14 cellular contexts compared by ENCODE assay signal in the genomic region with DNA sequence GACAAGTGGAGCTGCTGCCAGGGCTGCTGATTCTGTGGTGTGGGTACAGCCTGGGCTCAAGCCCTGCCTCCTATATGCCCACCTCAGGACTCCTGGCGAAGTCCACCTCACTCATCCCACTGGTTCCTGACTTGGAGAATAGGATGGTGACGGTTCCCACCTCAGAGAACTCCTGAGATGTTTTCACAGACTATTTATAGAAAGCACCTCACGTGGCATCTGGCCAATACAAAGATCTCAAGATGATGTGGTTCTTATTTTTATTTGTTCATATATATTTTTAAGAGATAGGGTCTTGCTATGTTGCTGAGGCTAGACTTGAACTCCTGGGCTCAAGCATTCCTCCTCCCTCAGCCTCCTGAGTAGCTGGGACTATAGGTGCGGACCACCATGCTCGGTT.
A peak's percentile ranks its signal among the peaks of the same experiment; 100 is the strongest.
DNase-seq lines count a peak whose midpoint lies in the region; ATAC-seq, FAIRE-seq and TF ChIP-seq lines count a peak whose summit lies in the region.
"Had no signal": no experiment of that assay in that cellular context is flagged by ENCODE, and none has a peak within 500 bp of the region (broad histone marks: within the 10 kb centered on the region; RNA-seq: fewer than 3 reads in every experiment).

No MANE protein-coding gene starts in this region.

- H2AFZ ChIP-seq in GM23248: no peak overlapping the region
- H2AFZ ChIP-seq in keratinocyte (ENCODE audit: control insufficient read depth, low read length): no peak overlapping the region

- no peak overlapping the region for H3K4me3 ChIP-seq in GM23248
- H3K4me3 ChIP-seq in keratinocyte (ENCODE audit: control insufficient read depth in 2 of 3, extremely low read depth in 1 of 3, insufficient read depth in 2 of 3, low read depth in 1 of 3, low read length in 3 of 3): no peak overlapping the region
- no peak overlapping the region for H3K4me3 ChIP-seq in skin epidermis
- H3K4me3 ChIP-seq: SJSA1 had no signal

- H3K9ac ChIP-seq in GM23248: peak overlapping the region; percentile 45; the same call in 1 of the 2 replicates
- H3K9ac ChIP-seq in keratinocyte (ENCODE audit: control insufficient read depth, extremely low read depth, insufficient read depth, low read length): peak overlapping the region; percentile 38

- H4K20me1 ChIP-seq in GM23248 (ENCODE audit: insufficient read depth) (no peaks in the 10 kb centered on the region), keratinocyte (ENCODE audit: control insufficient read depth, extremely low read depth, insufficient read depth, low read length) (no peaks in the 10 kb centered on the region)

- no peak for ATAC-seq in WTC11

- H3K27ac Mint-ChIP-seq in activated T-helper 1 cell treated with anti-CD3 and anti-CD28 coated beads, Interleukin-12 subunit alpha, Interleukin-12 subunit beta, Interleukin-2, Interleukin-4 antibody, amounts not matched to agents 30 ng/mL and 10 ng/mL and 1 ng/mL, durations not matched to agents 14 hours and 24 hours and 36 hours: peak overlapping the region; percentile 37
- H3K27ac Mint-ChIP-seq in WTC11: no peak overlapping the region

- H3K27me3 Mint-ChIP-seq in activated T-helper 1 cell treated with anti-CD3 and anti-CD28 coated beads, Interleukin-12 subunit alpha, Interleukin-12 subunit beta, Interleukin-2, Interleukin-4 antibody, amounts not matched to agents 30 ng/mL and 10 ng/mL and 1 ng/mL, durations not matched to agents 14 hours and 24 hours and 36 hours (ENCODE audit: insufficient read depth): no peaks in the 10 kb centered on the region
- no peaks in the 10 kb centered on the region for H3K27me3 Mint-ChIP-seq in WTC11 (ENCODE audit: low read depth)
- H3K27me3 Mint-ChIP-seq: CD4-positive, CD25-positive, alpha-beta regulatory T cell had no signal

- peaks cover 58% of the 10 kb centered on the region for H3K36me3 Mint-ChIP-seq in activated T-helper 1 cell treated with anti-CD3 and anti-CD28 coated beads, Interleukin-12 subunit alpha, Interleukin-12 subunit beta, Interleukin-2, Interleukin-4 antibody, amounts not matched to agents 30 ng/mL and 10 ng/mL and 1 ng/mL, durations not matched to agents 14 hours and 24 hours and 36 hours (ENCODE audit: low read depth)
- peaks cover 3% of the 10 kb centered on the region; the same call in 1 of the 2 replicates for H3K36me3 Mint-ChIP-seq in WTC11

- no peaks in the 10 kb centered on the region for H3K9me2 ChIP-seq in GM23248 (ENCODE audit: insufficient read depth)

- no peak overlapping the region for H3K4me3 Mint-ChIP-seq in activated T-helper 1 cell treated with anti-CD3 and anti-CD28 coated beads, Interleukin-12 subunit alpha, Interleukin-12 subunit beta, Interleukin-2, Interleukin-4 antibody, amounts not matched to agents 30 ng/mL and 10 ng/mL and 1 ng/mL, durations not matched to agents 14 hours and 24 hours and 36 hours
- no peak overlapping the region for H3K4me3 Mint-ChIP-seq in WTC11
- H3K4me3 Mint-ChIP-seq: CD4-positive, CD25-positive, alpha-beta regulatory T cell had no signal

- peaks cover 36% of the 10 kb centered on the region for H3F3A ChIP-seq in GM23248 (ENCODE audit: insufficient read depth)

- 0 out of 2 replicates have a peak overlapping the region, but pooled peaks have one; percentile 94 for H3K27ac ChIP-seq in GM23248
- no peak overlapping the region for H3K27ac ChIP-seq in keratinocyte (ENCODE audit: control insufficient read depth, insufficient read depth, low read length)
- peak overlapping the region in 19 of 21 experiments; percentile 48 to 94 (median 86) for H3K27ac ChIP-seq in skin epidermis

- no peaks in the 10 kb centered on the region for H3K79me2 ChIP-seq in GM23248 (ENCODE audit: insufficient read depth)
- no peaks in the 10 kb centered on the region for H3K79me2 ChIP-seq in keratinocyte (ENCODE audit: control insufficient read depth, insufficient read depth, low read length)

- no peaks in the 10 kb centered on the region for H3K9me1 ChIP-seq in keratinocyte (ENCODE audit: control insufficient read depth, extremely low read depth, insufficient read depth, low read length)

- peak; percentile 26 for DNase-seq in GM23248
- no peak for DNase-seq in activated T-helper 1 cell treated with anti-CD3 and anti-CD28 coated beads, Interleukin-12 subunit alpha, Interleukin-12 subunit beta, Interleukin-2, Interleukin-4 antibody, amounts not matched to agents 30 ng/mL and 10 ng/mL and 1 ng/mL, durations not matched to agents 14 hours and 24 hours and 36 hours (ENCODE audit: low spot score)
- no peak for DNase-seq in keratinocyte (ENCODE audit: low read depth, low spot score)
- no peak for DNase-seq in GM10248 (ENCODE audit: extremely low spot score)
- no peak for DNase-seq in effector CD4-positive, alpha-beta T cell
- no peak for DNase-seq in WTC11 (ENCODE audit: low spot score)
- no peak for DNase-seq in GM10266 (ENCODE audit: extremely low spot score)
- DNase-seq: activated CD4-positive, CD25-positive, alpha-beta regulatory T cell; activated effector memory CD4-positive, alpha-beta T cell treated with anti-CD3 and anti-CD28 coated beads, Interleukin-2, amount 50 U/mL, for 16 hours; CD4-positive, CD25-positive, alpha-beta regulatory T cell; midbrain; NCI-H1417 treated with DMSO at 0.1 percent for 48 hours had no signal

- dilution Hi-C loops in keratinocyte (cut with MboI; ENCODE audit: extremely low pct_ligation_motif_present, low sequenced_read_pairs): no loop called here

- H3K27me3 ChIP-seq in GM23248 (replicated peaks; ENCODE audit: insufficient read depth): no peaks in the 10 kb centered on the region
- peaks cover 3% of the 10 kb centered on the region for H3K27me3 ChIP-seq in keratinocyte (ENCODE audit: control insufficient read depth, extremely low read depth, insufficient read depth, low read length)
- H3K27me3 ChIP-seq: SJSA1 had no signal

- CTCF ChIA-PET in GM10248 (lab: Yijun Ruan, JAX) (interaction anchor here (0.7 to 1.8 kb wide), 4 partner anchors 8 to 21 kb away, joined by 3 to 6 read pairs (median 4); no protein-coding TSS in a partner anchor), WTC11 (lab: Charles Lee) (no interaction called here)

- H3K9me3 ChIP-seq in GM23248 (ENCODE audit: low read depth) (no peaks in the 10 kb centered on the region), keratinocyte (ENCODE audit: control insufficient read depth, low read depth, low read length) (no peaks in the 10 kb centered on the region)
- H3K9me3 ChIP-seq: SJSA1 had no signal

- peak overlapping the region; percentile 18 for H3K4me2 ChIP-seq in GM23248 (ENCODE audit: unreplicated experiment)
- no peak overlapping the region for H3K4me2 ChIP-seq in keratinocyte (ENCODE audit: control insufficient read depth, extremely low read depth, insufficient read depth, low read depth, low read length)

- 80 to 84% methylated on average over 5 of the region's 5 CpGs for WGBS in GM23248 (ENCODE audit: low coverage in 1 of 2, low lambda C conversion rate in 2 of 2, missing lambda C conversion rate in 2 of 2), 2 experiments

- H3K9me3 Mint-ChIP-seq in activated T-helper 1 cell treated with anti-CD3 and anti-CD28 coated beads, Interleukin-12 subunit alpha, Interleukin-12 subunit beta, Interleukin-2, Interleukin-4 antibody, amounts not matched to agents 30 ng/mL and 10 ng/mL and 1 ng/mL, durations not matched to agents 14 hours and 24 hours and 36 hours: peaks cover 14% of the 10 kb centered on the region
- H3K9me3 Mint-ChIP-seq in WTC11: peaks cover 3% of the 10 kb centered on the region

- in situ Hi-C loops in GM23248 (cut with MboI): no loop called here

- peaks cover 78% of the 10 kb centered on the region for H3K4me1 Mint-ChIP-seq in activated T-helper 1 cell treated with anti-CD3 and anti-CD28 coated beads, Interleukin-12 subunit alpha, Interleukin-12 subunit beta, Interleukin-2, Interleukin-4 antibody, amounts not matched to agents 30 ng/mL and 10 ng/mL and 1 ng/mL, durations not matched to agents 14 hours and 24 hours and 36 hours (ENCODE audit: low read depth)
- peaks cover 3% of the 10 kb centered on the region for H3K4me1 Mint-ChIP-seq in WTC11

- H3K4me1 ChIP-seq in GM23248 (ENCODE audit: insufficient read depth): peaks cover 47% of the 10 kb centered on the region
- peaks cover 36% of the 10 kb centered on the region for H3K4me1 ChIP-seq in keratinocyte (ENCODE audit: control insufficient read depth, extremely low read depth, insufficient read depth, low read length)

- POLR2A ChIA-PET in GM10248 (lab: Yijun Ruan, JAX) (no interaction called here), WTC11 (lab: Charles Lee) (no interaction called here)

- intact Hi-C loops in activated T-helper 1 cell treated with anti-CD3 and anti-CD28 coated beads, Interleukin-12 subunit alpha, Interleukin-12 subunit beta, Interleukin-2, Interleukin-4 antibody, amounts not matched to agents 30 ng/mL and 10 ng/mL and 1 ng/mL, durations not matched to agents 14 hours and 24 hours and 36 hours (cut with micrococcal nuclease): loop anchor here (5.0 kb wide), 1 partner anchor 145 kb away; no protein-coding TSS in a partner anchor

- no peak for FAIRE-seq in keratinocyte (lab: Jason Lieb, UNC)

- no peaks in the 10 kb centered on the region for H3K36me3 ChIP-seq in GM23248 (ENCODE audit: low read depth)
- no peaks in the 10 kb centered on the region for H3K36me3 ChIP-seq in keratinocyte (ENCODE audit: control insufficient read depth in 2 of 2, extremely low read depth in 1 of 2, insufficient read depth in 2 of 2, low read length in 2 of 2)
- H3K36me3 ChIP-seq: SJSA1 had no signal

- TF ChIP-seq CTCF in keratinocyte (optimal IDR thresholded peaks at IDR 0.05 in 1 of 3, IDR thresholded peaks at IDR 0.05 in 1 of 3, conservative IDR thresholded peaks at IDR 0.05 in 1 of 3; ENCODE audit: extremely low read depth in 1 of 3, insufficient read depth in 2 of 3, low read length in 3 of 3) (no peak), GM10248 (IDR thresholded peaks at IDR 0.05; ENCODE audit: control extremely low read depth, extremely low read depth, low read depth, missing control alignments) (no peak), WTC11 (IDR thresholded peaks at IDR 0.05) (no peak), GM10266 (IDR thresholded peaks at IDR 0.05; ENCODE audit: control insufficient read depth, insufficient read depth, low read depth, missing control alignments) (no peak)
